In the genomic region with DNA sequence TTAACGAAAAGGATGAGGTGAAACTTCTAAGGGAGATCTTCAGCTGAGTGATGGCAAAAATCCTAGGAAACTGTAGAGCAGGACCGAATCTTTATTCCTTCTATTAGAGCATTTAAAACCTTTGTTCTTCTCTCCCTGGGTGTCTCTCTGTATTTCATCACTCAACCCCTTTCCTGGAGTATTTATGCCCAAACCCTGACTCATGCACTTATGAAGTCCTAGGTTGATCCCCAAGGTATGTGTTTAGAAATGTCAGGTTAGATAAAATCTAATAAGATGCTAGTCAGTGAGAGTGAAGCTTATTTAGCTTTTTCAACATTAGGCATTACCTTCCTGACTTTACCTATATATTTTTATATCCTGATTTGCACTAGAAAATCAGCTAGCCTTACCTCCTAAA, we compare ENCODE assay signal across 28 cellular contexts.
A peak's percentile ranks its signal among the peaks of the same experiment; 100 is the strongest.
DNase-seq lines count a peak whose midpoint lies in the region; ATAC-seq and TF ChIP-seq lines count a peak whose summit lies in the region.
"Had no signal": no experiment of that assay in that cellular context is flagged by ENCODE, and none has a peak within 500 bp of the region (broad histone marks: within the 10 kb centered on the region; RNA-seq: fewer than 3 reads in every experiment).

No MANE protein-coding gene starts in this region.

- no peaks in the 10 kb centered on the region for H3K36me3 ChIP-seq in adipocyte (ENCODE audit: control insufficient read depth, insufficient read depth, low read length, severe bottlenecking)
- H3K36me3 ChIP-seq: BLaER1 treated with 17β-estradiol and CSF1 and Interleukin-3, amounts not matched to agents 10 nM and 100 nM; esophagus squamous epithelium; ovary; suprapubic skin; upper lobe of left lung had no signal

- TF ChIP-seq CTCF in HFFc6 (IDR thresholded peaks at IDR 0.05) (no peak), fibroblast of pulmonary artery (IDR thresholded peaks at IDR 0.05; ENCODE audit: low read length, missing control alignments) (no peak)

- peak overlapping the region; percentile 34 for H3K4me3 Mint-ChIP-seq in HFFc6
- H3K4me3 Mint-ChIP-seq: activated naive CD8-positive, alpha-beta T cell had no signal

- peaks cover 54% of the 10 kb centered on the region for H3K4me1 Mint-ChIP-seq in HFFc6 (ENCODE audit: low read depth)

- no peaks in the 10 kb centered on the region for H3K9me3 ChIP-seq in adipocyte (ENCODE audit: control insufficient read depth, low read length)
- H3K9me3 ChIP-seq: BLaER1 treated with 17β-estradiol and CSF1 and Interleukin-3, amounts not matched to agents 10 nM and 100 nM; esophagus squamous epithelium; ovary; suprapubic skin; upper lobe of left lung had no signal

- H3K9ac ChIP-seq in adipocyte (ENCODE audit: low read length) = no peak overlapping the region
- H3K9ac ChIP-seq: BLaER1 treated with 17β-estradiol and CSF1 and Interleukin-3, amounts not matched to agents 10 nM and 100 nM; KMS-11 had no signal

- H3K4me1 ChIP-seq in adipocyte (ENCODE audit: control insufficient read depth, insufficient read depth, low read length) = peaks cover 28% of the 10 kb centered on the region
- H3K4me1 ChIP-seq: upper lobe of left lung had no signal

- H3K36me3 Mint-ChIP-seq in HFFc6 (ENCODE audit: low read depth) = 0 out of 2 replicates have a peak, but pooled peaks cover 1% of the 10 kb centered on the region
- H3K36me3 Mint-ChIP-seq: activated naive CD8-positive, alpha-beta T cell had no signal

- DNase-seq in HFFc6 (peak; percentile 13), adipocyte (ENCODE audit: low read depth) (peak; percentile 35), fibroblast of pulmonary artery (ENCODE audit: low read depth) (peak; percentile 24), renal cortical epithelial cell (ENCODE audit: low read depth) (peak; percentile 85), nucleus accumbens (lab: John Stamatoyannopoulos, UW) (no peak), COLO829 (ENCODE audit: low spot score) (no peak)
- DNase-seq: activated CD4-positive, alpha-beta T cell treated with anti-CD3 and anti-CD28 coated beads for 4 hours; activated CD8-positive, alpha-beta memory T cell treated with anti-CD3 and anti-CD28 coated beads for 24 hours; activated effector memory CD4-positive, alpha-beta T cell treated with anti-CD3 and anti-CD28 coated beads, Interleukin-2, amount 50 U/mL, for 16 hours; aorta; esophagus squamous epithelium; GF-D8; hypothalamus; NCI-H1417 treated with DMSO at 0.1 percent for 48 hours; NCI-H2081 treated with DMSO at 0.1 percent for 48 hours; NCI-H2227 treated with DMSO at 0.1 percent for 48 hours; ovary; SHP77 treated with DMSO at 0.1 percent for 48 hours; stimulated activated CD4-positive, alpha-beta T cell treated with anti-CD3 and anti-CD28 coated beads, Interleukin-1b, Interleukin-23, amount 100 ng/mL, for 48 hours; stimulated activated naive CD4-positive, alpha-beta T cell treated with Interleukin-2 at 50 U/mL for 16 hours; upper lobe of left lung had no signal

- no peaks in the 10 kb centered on the region for H3K27me3 ChIP-seq in adipocyte (replicated peaks; ENCODE audit: control insufficient read depth, insufficient read depth, low read length)
- H3K27me3 ChIP-seq: BLaER1 treated with 17β-estradiol and CSF1 and Interleukin-3, amounts not matched to agents 10 nM and 100 nM; esophagus squamous epithelium; ovary; suprapubic skin; upper lobe of left lung had no signal

- no peaks in the 10 kb centered on the region for H3K9me3 Mint-ChIP-seq in HFFc6

- H3K4me3 ChIP-seq in adipocyte (ENCODE audit: low read length) = no peak overlapping the region
- no peak overlapping the region for H3K4me3 ChIP-seq in fibroblast of pulmonary artery (replicated peaks; ENCODE audit: low read depth, low read length)
- H3K4me3 ChIP-seq: BLaER1 treated with 17β-estradiol and CSF1 and Interleukin-3, amounts not matched to agents 10 nM and 100 nM; esophagus squamous epithelium; ovary; suprapubic skin; upper lobe of left lung had no signal

- H3K27me3 Mint-ChIP-seq in HFFc6 (ENCODE audit: insufficient read depth) = no peaks in the 10 kb centered on the region
- H3K27me3 Mint-ChIP-seq: activated naive CD8-positive, alpha-beta T cell had no signal

- H3K27ac Mint-ChIP-seq in HFFc6 = peak overlapping the region; percentile 67
- H3K27ac Mint-ChIP-seq: activated naive CD8-positive, alpha-beta T cell had no signal

- ATAC-seq in HG03571 (IDR thresholded peaks at IDR 0.05; ENCODE audit: unreplicated experiment) (no peak), HG02852 (IDR thresholded peaks at IDR 0.05; ENCODE audit: unreplicated experiment) (no peak)
- ATAC-seq: Panc1 had no signal

Comparison
In these comparisons a context has a peak if more than half of its experiments do, and no peak if none do; other contexts are left out.
1. DNase-seq: peak in HFFc6 (single experiment), adipocyte (single experiment), fibroblast of pulmonary artery (single experiment) and renal cortical epithelial cell (single experiment); none in nucleus accumbens (0 of 56) and COLO829 (single experiment).